ENCODE assay signal across 26 cellular contexts in genomic region chr10:31659665-31660064, GRCh38.
A peak's percentile ranks its signal among the peaks of the same experiment; 100 is the strongest.
DNase-seq lines count a peak whose midpoint lies in the region; ATAC-seq, FAIRE-seq and TF ChIP-seq lines count a peak whose summit lies in the region.
"Had no signal": no experiment of that assay in that cellular context is flagged by ENCODE, and none has a peak within 500 bp of the region (broad histone marks: within the 10 kb centered on the region; RNA-seq: fewer than 3 reads in every experiment).

No MANE protein-coding gene starts in this region.

- H3K4me1 Mint-ChIP-seq in activated CD4-positive, alpha-beta T cell treated with anti-CD3 and anti-CD28 coated beads for 36 hours = no peaks in the 10 kb centered on the region

- H3K56ac ChIP-seq in H1 (replicated peaks; ENCODE audit: insufficient read length, low read depth, low read length) = no peak overlapping the region

- POLR2A ChIA-PET in H1 (lab: Charles Lee; ENCODE audit: partially characterized antibody) = no interaction called here
- POLR2A ChIA-PET in activated CD4-positive, alpha-beta T cell treated with anti-CD3 and anti-CD28 coated beads for 36 hours (lab: Charles Lee) = no interaction called here

- no peaks in the 10 kb centered on the region for H3K36me3 Mint-ChIP-seq in activated CD4-positive, alpha-beta T cell treated with anti-CD3 and anti-CD28 coated beads for 36 hours (ENCODE audit: low read depth)
- H3K36me3 Mint-ChIP-seq: CD8-positive, alpha-beta T cell had no signal

- no peak for FAIRE-seq in H1 (lab: Jason Lieb, UNC)
- FAIRE-seq: GM19239, HepG2 had no signal

- H3K14ac ChIP-seq in H1 (ENCODE audit: insufficient read length) = no peak overlapping the region

- H4K8ac ChIP-seq in H1 (ENCODE audit: extremely low read depth, insufficient read depth, low read length) = no peak overlapping the region

- CTCF ChIA-PET in H1 (lab: Charles Lee; ENCODE audit: partially characterized antibody) = no interaction called here
- CTCF ChIA-PET in activated CD4-positive, alpha-beta T cell treated with anti-CD3 and anti-CD28 coated beads for 36 hours (lab: Charles Lee) = no interaction called here

- no peak overlapping the region for H3K18ac ChIP-seq in H1 (ENCODE audit: extremely low read depth, low read length)

- H4K20me1 ChIP-seq in H1 (replicated peaks in 1 of 2; ENCODE audit: control insufficient read depth in 1 of 2, insufficient read depth in 2 of 2, low read length in 2 of 2) (no peaks in the 10 kb centered on the region), smooth muscle cell (ENCODE audit: low read depth) (no peaks in the 10 kb centered on the region)

- H2AK5ac ChIP-seq in H1 (ENCODE audit: low read depth, low read length) = no peak overlapping the region

- no peak overlapping the region for H4K91ac ChIP-seq in H1 (replicated peaks; ENCODE audit: insufficient read length, low read length)

- H2BK120ac ChIP-seq in H1 (replicated peaks; ENCODE audit: low read depth, low read length) = no peak overlapping the region

- H3K27ac Mint-ChIP-seq in activated CD4-positive, alpha-beta T cell treated with anti-CD3 and anti-CD28 coated beads for 36 hours = no peak overlapping the region
- H3K27ac Mint-ChIP-seq: CD8-positive, alpha-beta T cell had no signal

- TF ChIP-seq RAD21 in H1 (IDR thresholded peaks at IDR 0.05 in 1 of 2, conservative IDR thresholded peaks at IDR 0.05 in 1 of 2; ENCODE audit: low read depth in 2 of 2, low read length in 2 of 2) = no peak

- no peak overlapping the region for H3K23ac ChIP-seq in H1 (ENCODE audit: insufficient read length)

- TF ChIP-seq POLR2A in H1 (IDR thresholded peaks at IDR 0.05; ENCODE audit: control extremely low read depth in 1 of 2, low read depth in 2 of 2, low read length in 2 of 2) = no peak

- no peak overlapping the region for H3K4ac ChIP-seq in H1 (replicated peaks; ENCODE audit: insufficient read length, low read depth, low read length)

- ATAC-seq in activated CD4-positive, alpha-beta T cell treated with anti-CD3 and anti-CD28 coated beads for 36 hours = no peak
- ATAC-seq in GM19455 (IDR thresholded peaks at IDR 0.05; ENCODE audit: unreplicated experiment) = no peak
- no peak for ATAC-seq in left colon
- ATAC-seq: CD8-positive, alpha-beta T cell; HepG2 had no signal

- no peak overlapping the region for H2BK20ac ChIP-seq in H1 (ENCODE audit: low read length)

- DNase-seq in ELF-1 (ENCODE audit: low read depth, low spot score) = peak; percentile 81
- DNase-seq in H1 (ENCODE audit: low read depth in 1 of 2, low spot score in 2 of 2) = no peak
- DNase-seq in smooth muscle cell (lab: John Stamatoyannopoulos, UW; ENCODE audit: unreplicated experiment) = no peak
- DNase-seq in activated CD4-positive, alpha-beta T cell treated with anti-CD3 and anti-CD28 coated beads for 36 hours = no peak
- DNase-seq in left colon = no peak
- no peak for DNase-seq in DMS53 (lab: John Stamatoyannopoulos, UW)
- DNase-seq: 8988T; C1 segment of cervical spinal cord; Calu3; CD8-positive, alpha-beta T cell; GF-D8; NCI-H1092 treated with DMSO at 0.1 percent for 48 hours; NCI-H2029 treated with DMSO at 0.1 percent for 48 hours; NCI-H2171; NCI-H345; NCI-H524; NCI-H774; NK-92 treated with Interleukin-12 subunit alpha and Interleukin-12 subunit beta, amount 100 ng/mL, for 24 hours; SIG-M5 had no signal

- no peak overlapping the region for H2BK5ac ChIP-seq in H1 (ENCODE audit: low read depth, low read length)

- 86% methylated on average over 4 of the region's 4 CpGs; no CpG with 5 or more reads in 1 of the 2 experiments for WGBS in H1 (ENCODE audit: extremely low coverage in 1 of 2, insufficient coverage in 1 of 2, insufficient read length in 1 of 2, insufficient replicate concordance in 2 of 2, low coverage in 1 of 2, low lambda C conversion rate in 2 of 2, missing lambda C conversion rate in 1 of 2), 2 experiments
- 52 to 63% methylated on average over 4 of the region's 4 CpGs for WGBS in mesodermal cell (ENCODE audit: insufficient coverage in 2 of 2), 2 experiments
- 37% methylated on average over 4 of the region's 4 CpGs for WGBS in smooth muscle cell (ENCODE audit: low lambda C conversion rate)

- H2AFZ ChIP-seq in H1 (ENCODE audit: low read length) (no peak overlapping the region), smooth muscle cell (ENCODE audit: low read depth) (no peak overlapping the region)

- H3K27ac ChIP-seq in H1 (ENCODE audit: low read depth, low read length) = no peak overlapping the region
- peak overlapping the region; percentile 59 for H3K27ac ChIP-seq in mesodermal cell (ENCODE audit: low read depth, low read length, severe bottlenecking)
- peak overlapping the region; percentile 63 for H3K27ac ChIP-seq in smooth muscle cell (ENCODE audit: low read depth)
- H3K27ac ChIP-seq: HL-60, KMS-11 had no signal

- H3K27me3 ChIP-seq in H1 (replicated peaks in 1 of 4; ENCODE audit: control insufficient read depth in 3 of 4, extremely low read depth in 1 of 4, insufficient read depth in 3 of 4, low read length in 3 of 4) = no peaks in the 10 kb centered on the region; a peak in 1 of 7 replicates
- no peaks in the 10 kb centered on the region for H3K27me3 ChIP-seq in smooth muscle cell (ENCODE audit: low read depth)

- H3K9me3 ChIP-seq in H1 (ENCODE audit: insufficient read depth in 2 of 2, low read depth in 1 of 2, low read length in 1 of 2) (no peaks in the 10 kb centered on the region), mesodermal cell (ENCODE audit: control insufficient read depth, low read length) (no peaks in the 10 kb centered on the region), smooth muscle cell (replicated peaks; ENCODE audit: low read depth) (no peaks in the 10 kb centered on the region)
- H3K9me3 ChIP-seq: HAP-1 had no signal

- H3K4me1 ChIP-seq in H1 (replicated peaks in 1 of 4; ENCODE audit: control insufficient read depth in 3 of 4, insufficient read depth in 4 of 4, low read length in 3 of 4) = peaks cover 0 to under 1% (median 0%) of the 10 kb centered on the region in 4 experiments; a peak in 1 of 7 replicates
- H3K4me1 ChIP-seq in mesodermal cell (ENCODE audit: control insufficient read depth, insufficient read depth, low read length, poor library complexity, severe bottlenecking) = no peaks in the 10 kb centered on the region
- peaks cover 8% of the 10 kb centered on the region for H3K4me1 ChIP-seq in smooth muscle cell (ENCODE audit: low read depth)
- H3K4me1 ChIP-seq: HAP-1 had no signal

- no peak overlapping the region for H3K4me2 ChIP-seq in H1 (ENCODE audit: insufficient read depth in 1 of 2, low read depth in 2 of 2, low read length in 2 of 2)
- H3K4me2 ChIP-seq in smooth muscle cell = peak overlapping the region; percentile 5
- H3K4me2 ChIP-seq: KMS-11 had no signal

- H3K9ac ChIP-seq in H1 (replicated peaks in 1 of 4; ENCODE audit: extremely low read depth in 1 of 4, low read depth in 3 of 4, low read length in 3 of 4) (no peak overlapping the region), smooth muscle cell (ENCODE audit: low read depth) (no peak overlapping the region)
- H3K9ac ChIP-seq: KMS-11 had no signal

- H3K79me1 ChIP-seq in H1 (ENCODE audit: low read depth, low read length) = no peaks in the 10 kb centered on the region

- peaks cover 9% of the 10 kb centered on the region for H3F3A ChIP-seq in smooth muscle cell (ENCODE audit: low read depth)

- no peaks in the 10 kb centered on the region for H3K79me2 ChIP-seq in H1 (ENCODE audit: control insufficient read depth in 1 of 2, insufficient read depth in 2 of 2, low read length in 2 of 2)
- H3K79me2 ChIP-seq in smooth muscle cell (ENCODE audit: low read depth) = no peaks in the 10 kb centered on the region

- H2BK15ac ChIP-seq in H1 (ENCODE audit: low read length) = no peak overlapping the region

- no peak overlapping the region for H2BK12ac ChIP-seq in H1 (ENCODE audit: low read depth, low read length)

- TF ChIP-seq CTCF in H1 (IDR thresholded peaks at IDR 0.05; ENCODE audit: control extremely low read depth in 1 of 3, insufficient read depth in 1 of 3, low read depth in 1 of 3, low read length in 3 of 3) = no peak
- TF ChIP-seq CTCF in smooth muscle cell (IDR thresholded peaks at IDR 0.05; ENCODE audit: borderline replicate concordance, insufficient read depth, poor library complexity, severe bottlenecking) = no peak

- H3K23me2 ChIP-seq in H1 (ENCODE audit: low read depth, low read length) = 0 out of 2 replicates have a peak, but pooled peaks cover 1% of the 10 kb centered on the region

- H3K9me3 Mint-ChIP-seq in activated CD4-positive, alpha-beta T cell treated with anti-CD3 and anti-CD28 coated beads for 36 hours (ENCODE audit: low read depth) = peaks cover 2% of the 10 kb centered on the region
- H3K9me3 Mint-ChIP-seq: CD8-positive, alpha-beta T cell had no signal

- no peak overlapping the region for H3K4me3 Mint-ChIP-seq in activated CD4-positive, alpha-beta T cell treated with anti-CD3 and anti-CD28 coated beads for 36 hours
- H3K4me3 Mint-ChIP-seq: CD8-positive, alpha-beta T cell had no signal

- TF ChIP-seq EP300 in H1 (IDR thresholded peaks at IDR 0.05; ENCODE audit: borderline replicate concordance in 1 of 2, low read depth in 2 of 2, low read length in 2 of 2) = no peak

- H3K36me3 ChIP-seq in H1 (ENCODE audit: control insufficient read depth in 2 of 4, insufficient read depth in 4 of 4, low read length in 3 of 4) (no peaks in the 10 kb centered on the region), mesodermal cell (ENCODE audit: control insufficient read depth, insufficient read depth, low read length) (no peaks in the 10 kb centered on the region), smooth muscle cell (ENCODE audit: low read depth) (no peaks in the 10 kb centered on the region)
- H3K36me3 ChIP-seq: HAP-1 had no signal

- peaks cover 10% of the 10 kb centered on the region for H3K27me3 Mint-ChIP-seq in activated CD4-positive, alpha-beta T cell treated with anti-CD3 and anti-CD28 coated beads for 36 hours

- no peak overlapping the region for H4K5ac ChIP-seq in H1 (ENCODE audit: insufficient read length, low read depth, low read length)

- no peak overlapping the region for H3K4me3 ChIP-seq in H1 (ENCODE audit: extremely low read depth in 1 of 4, insufficient read depth in 2 of 4, low read depth in 3 of 4, low read length in 4 of 4)
- no peak overlapping the region for H3K4me3 ChIP-seq in mesodermal cell (ENCODE audit: extremely low read depth, insufficient read depth, low read length, poor library complexity, severe bottlenecking)
- no peak overlapping the region for H3K4me3 ChIP-seq in smooth muscle cell
- H3K4me3 ChIP-seq: HAP-1 had no signal

- intact Hi-C loops in activated CD4-positive, alpha-beta T cell treated with anti-CD3 and anti-CD28 coated beads for 36 hours (cut with DNase I, micrococcal nuclease) = no loop called here
- intact Hi-C loops in left colon (cut with DNase I, micrococcal nuclease) = no loop called here

TF ChIP-seq in H1, 55 proteins besides CTCF, POLR2A, EP300 and RAD21:
- TF ChIP-seq CREB1 (IDR thresholded peaks at IDR 0.05) (no peak), GABPA (IDR thresholded peaks at IDR 0.05; ENCODE audit: borderline replicate concordance, insufficient read depth, low read length) (no peak), TEAD4 (IDR thresholded peaks at IDR 0.05; ENCODE audit: low read depth, low read length) (0 out of 2 replicates have a peak, but pooled peaks have one; percentile 6)
